In the genomic region with DNA sequence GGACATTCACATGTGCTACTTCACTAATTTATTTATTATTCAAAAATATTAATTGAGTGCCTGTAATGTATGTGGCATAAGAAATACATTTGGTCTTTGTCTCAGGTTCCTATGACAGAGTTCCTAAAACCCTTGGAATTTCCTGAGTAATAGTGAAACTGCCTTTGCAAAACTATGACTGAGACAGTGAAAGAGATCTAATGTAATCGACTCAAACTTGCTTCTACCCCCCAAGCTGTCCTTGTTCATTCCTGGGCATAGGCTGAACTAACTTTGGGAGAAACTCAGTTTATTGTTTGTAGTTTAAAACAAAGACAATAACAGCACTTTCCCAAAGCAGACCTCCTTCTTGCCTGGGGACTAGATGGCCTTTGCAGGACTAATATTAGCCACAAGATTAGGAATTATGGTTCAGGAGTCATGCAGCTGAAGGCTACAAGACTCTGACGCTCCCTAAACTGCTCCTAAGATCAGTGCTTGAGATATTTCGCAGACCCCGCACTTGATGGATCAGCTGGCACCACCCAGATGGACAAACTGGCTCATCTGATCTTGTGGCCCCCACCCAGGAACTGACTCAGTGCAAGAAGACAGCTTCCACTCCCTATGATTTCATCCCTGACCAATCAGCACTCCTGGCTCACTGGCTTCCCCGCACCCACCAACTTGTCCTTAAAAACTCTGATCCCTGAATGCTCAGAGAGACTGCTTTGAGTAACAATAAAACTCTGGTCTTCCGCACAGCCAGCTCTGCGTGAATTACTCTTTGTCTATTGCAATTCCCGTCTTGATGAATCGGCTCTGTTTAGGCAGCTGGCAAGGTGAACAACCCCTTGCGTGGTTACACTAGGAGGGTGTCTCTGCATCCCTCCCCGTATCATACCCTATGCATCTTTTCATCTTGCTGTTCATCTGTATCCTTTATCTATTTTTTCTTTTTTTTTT, we compare ENCODE assay signal across 13 cellular contexts. TPM values are rescaled to one million over a fixed set of nuclear protein-coding genes. Genes with fewer than 3 reads are reported as not detected.
A peak's percentile ranks its signal among the peaks of the same experiment; 100 is the strongest.
DNase-seq lines count a peak whose midpoint lies in the region; ATAC-seq and TF ChIP-seq lines count a peak whose summit lies in the region.
"Had no signal": no experiment of that assay in that cellular context is flagged by ENCODE, and none has a peak within 500 bp of the region (broad histone marks: within the 10 kb centered on the region; RNA-seq: fewer than 3 reads in every experiment).

No MANE protein-coding gene starts in this region.

- H3K18ac ChIP-seq in IMR-90 (ENCODE audit: low read depth, low read length) = peak overlapping the region; percentile 96

- no peaks in the 10 kb centered on the region for H3K27me3 ChIP-seq in IMR-90 (ENCODE audit: control insufficient read depth, insufficient read depth, low read length)
- H3K27me3 ChIP-seq in mammary epithelial cell (ENCODE audit: insufficient read depth, low read length) = no peaks in the 10 kb centered on the region
- no peaks in the 10 kb centered on the region for H3K27me3 ChIP-seq in right cardiac atrium (ENCODE audit: control insufficient read depth, insufficient read depth)
- H3K27me3 ChIP-seq in stomach = peaks cover 0 to 6% (median 0%) of the 10 kb centered on the region in 3 donors
- H3K27me3 ChIP-seq: cardiac muscle cell had no signal

- TF ChIP-seq POLR2A in IMR-90 (IDR thresholded peaks at IDR 0.05; ENCODE audit: low read depth, low read length) = no peak
- TF ChIP-seq POLR2A in stomach (IDR thresholded peaks at IDR 0.05) = no peak

- peak overlapping the region; percentile 94 for H3K14ac ChIP-seq in IMR-90 (replicated peaks; ENCODE audit: low read depth, low read length)

- no peak overlapping the region for H3K4me3 ChIP-seq in IMR-90 (ENCODE audit: insufficient read depth, low read depth, low read length)
- H3K4me3 ChIP-seq in mammary epithelial cell (replicated peaks in 1 of 3; ENCODE audit: insufficient read depth in 1 of 3, low read depth in 2 of 3, low read length in 3 of 3) = no peak overlapping the region
- H3K4me3 ChIP-seq in right cardiac atrium (ENCODE audit: low read length) = no peak overlapping the region
- no peak overlapping the region for H3K4me3 ChIP-seq in stomach
- H3K4me3 ChIP-seq: cardiac muscle cell had no signal

- H3K27ac ChIP-seq in IMR-90 (ENCODE audit: insufficient read depth, low read length) = peak overlapping the region; percentile 90
- peak overlapping the region; percentile 19 for H3K27ac ChIP-seq in mammary epithelial cell (ENCODE audit: insufficient read depth, low read depth, low read length)
- no peak overlapping the region for H3K27ac ChIP-seq in right cardiac atrium (ENCODE audit: low read length)
- peak overlapping the region in 4 of 5 donors; percentile 10 to 37 (median 28) for H3K27ac ChIP-seq in stomach
- H3K27ac ChIP-seq: cardiac muscle cell had no signal

- DNase-seq in IMR-90 (peak; percentile 61), mammary epithelial cell (peak; percentile 82), right cardiac atrium (peak; percentile 59 to 65 (median 62)), stomach (no peak), NCI-H1105 (lab: John Stamatoyannopoulos, UW) (no peak), GDM1 (lab: John Stamatoyannopoulos, UW) (no peak)
- DNase-seq: activated CD8-positive, alpha-beta memory T cell treated with anti-CD3 and anti-CD28 coated beads, Interleukin-2, amount 10 ng/mL, durations not matched to agents 7 days and 5 days; DMS79 treated with DMSO at 0.1 percent for 48 hours; immature natural killer cell had no signal

- peak overlapping the region; percentile 89; the same call in 1 of the 2 replicates for H3K23ac ChIP-seq in IMR-90 (ENCODE audit: low read depth, low read length)

- H3K9ac ChIP-seq in IMR-90 (ENCODE audit: low read depth, low read length) (peak overlapping the region; percentile 32; the same call in 1 of the 2 replicates), mammary epithelial cell (ENCODE audit: insufficient read depth, low read length) (no peak overlapping the region)

- H3K79me2 ChIP-seq in mammary epithelial cell (ENCODE audit: insufficient read depth, low read length) = no peaks in the 10 kb centered on the region

- H3K79me1 ChIP-seq in IMR-90 (ENCODE audit: low read depth in 1 of 2, low read length in 2 of 2) = no peaks in the 10 kb centered on the region

- peak overlapping the region; percentile 83; the same call in 1 of the 2 replicates for H2BK20ac ChIP-seq in IMR-90 (ENCODE audit: low read depth, low read length)

- H3K9me1 ChIP-seq in IMR-90 (ENCODE audit: insufficient read depth, low read length) = peaks cover 3% of the 10 kb centered on the region

- WGBS in IMR-90 (ENCODE audit: extremely low coverage in 2 of 2, insufficient read length in 1 of 2), 2 experiments = 60% methylated on average over 4 of the region's 11 CpGs; no CpG with 5 or more reads in 1 of the 2 experiments
- WGBS in mammary epithelial cell (ENCODE audit: low coverage, missing lambda C conversion rate) = 82% methylated on average over 9 of the region's 11 CpGs
- WGBS in right cardiac atrium = 48% methylated on average over 11 of the region's 11 CpGs
- 55 to 69% (median 62%) methylated on average over 11 of the region's 11 CpGs for WGBS in stomach, 5 donors

- H2AK9ac ChIP-seq in IMR-90 (replicated peaks; ENCODE audit: low read depth, low read length, poor library complexity) = peak overlapping the region; percentile 70

- CTCF ChIA-PET in IMR-90 (lab: Yijun Ruan, JAX) = interaction anchor here (0.6 to 0.7 kb wide), 3 partner anchors 104 to 646 kb away, joined by 3 to 4 read pairs (median 3); no protein-coding TSS in a partner anchor
- CTCF ChIA-PET in mammary epithelial cell (lab: Charles Lee; ENCODE audit: low non-redundant PET) = no interaction called here

- peak overlapping the region; percentile 84 for H2AK5ac ChIP-seq in IMR-90 (ENCODE audit: low read depth, low read length)

- TF ChIP-seq EP300 in stomach (IDR thresholded peaks at IDR 0.05) = no peak

- H2AFZ ChIP-seq in IMR-90 (replicated peaks; ENCODE audit: low read length, poor library complexity) (peak overlapping the region; percentile 85), mammary epithelial cell (ENCODE audit: low read depth, low read length) (peak overlapping the region; percentile 67)

- peak; percentile 92 for ATAC-seq in IMR-90 (ENCODE audit: low read depth)
- ATAC-seq in right cardiac atrium = peak in 1 of 2 donors; percentile 31
- no peak for ATAC-seq in HG02970 (IDR thresholded peaks at IDR 0.05; ENCODE audit: low FRiP score, unreplicated experiment)
- no peak for ATAC-seq in GM21447 (IDR thresholded peaks at IDR 0.05; ENCODE audit: unreplicated experiment)
- ATAC-seq: activated CD8-positive, alpha-beta memory T cell treated with anti-CD3 and anti-CD28 coated beads, Interleukin-2, amount 10 ng/mL, durations not matched to agents 7 days and 5 days; stimulated activated effector memory CD8-positive, alpha-beta T cell treated with anti-CD3 and anti-CD28 coated beads, Interleukin-12 subunit alpha, Interleukin-12 subunit beta, amount 100 ng/mL, for 72 hours had no signal

- in situ Hi-C loops in IMR-90 (cut with MboI; ENCODE audit: low sequenced_read_pairs) = no loop called here
- in situ Hi-C loops in mammary epithelial cell (cut with MboI; ENCODE audit: low sequenced_read_pairs in 2 of 2) = no loop called here

- intact Hi-C loops in IMR-90 (cut with micrococcal nuclease) (no loop called here), mammary epithelial cell (cut with micrococcal nuclease) (no loop called here), right cardiac atrium (cut with DNase I) (no loop called here), stomach (cut with DNase I; ENCODE audit: low total_unique reads) (no loop called here)

- H4K20me1 ChIP-seq in IMR-90 (ENCODE audit: insufficient read depth, low read length) (no peaks in the 10 kb centered on the region), mammary epithelial cell (ENCODE audit: insufficient read depth, low read length) (no peaks in the 10 kb centered on the region)

- H2BK120ac ChIP-seq in IMR-90 (ENCODE audit: low read depth, low read length) = peak overlapping the region; percentile 92

- dilution Hi-C loops in IMR-90 (cut with HindIII; ENCODE audit: low sequenced_read_pairs, unreplicated experiment) (no loop called here), mammary epithelial cell (cut with HindIII; ENCODE audit: low sequenced_read_pairs) (no loop called here)

- H2BK5ac ChIP-seq in IMR-90 (ENCODE audit: low read depth, low read length, poor library complexity, severe bottlenecking) = peak overlapping the region; percentile 81

- H3K4me2 ChIP-seq in IMR-90 (ENCODE audit: low read depth, low read length) (peak overlapping the region; percentile 84), mammary epithelial cell (ENCODE audit: insufficient read depth, low read depth, low read length) (no peak overlapping the region)

- H4K91ac ChIP-seq in IMR-90 (ENCODE audit: insufficient read depth, low read depth, low read length) = peak overlapping the region; percentile 93

- peak overlapping the region; percentile 89; the same call in 2 of the 3 replicates for H2BK15ac ChIP-seq in IMR-90 (ENCODE audit: low read depth, low read length)

- peak overlapping the region; percentile 17; the same call in 1 of the 2 replicates for H3K56ac ChIP-seq in IMR-90 (ENCODE audit: extremely low read depth, insufficient read depth, low read length)

- peak overlapping the region; percentile 90 for H4K5ac ChIP-seq in IMR-90 (ENCODE audit: low read depth, low read length)

- H3K9me3 ChIP-seq in IMR-90 (ENCODE audit: control insufficient read depth, insufficient read depth, low read length) (no peaks in the 10 kb centered on the region), mammary epithelial cell (replicated peaks; ENCODE audit: insufficient read depth, low read length) (no peaks in the 10 kb centered on the region), right cardiac atrium (ENCODE audit: control insufficient read depth, low read length) (no peaks in the 10 kb centered on the region), stomach (no peaks in the 10 kb centered on the region)

- POLR2A ChIA-PET in IMR-90 (lab: Charles Lee; ENCODE audit: unreplicated experiment) = no interaction called here

- peak overlapping the region; percentile 53 to 96; a peak in 3 of 4 replicates for H4K8ac ChIP-seq in IMR-90 (ENCODE audit: low read depth in 2 of 2, low read length in 2 of 2)

- TF ChIP-seq CTCF in IMR-90 (conservative IDR thresholded peaks at IDR 0.05; ENCODE audit: low read depth, low read length) (no peak), mammary epithelial cell (conservative IDR thresholded peaks at IDR 0.05 in 1 of 2, IDR thresholded peaks at IDR 0.05 in 1 of 2; ENCODE audit: extremely low read depth in 1 of 2, insufficient read depth in 1 of 2, low read depth in 1 of 2, low read length in 2 of 2) (no peak), stomach (IDR thresholded peaks at IDR 0.05) (no peak)

- no TSS peak for BruUV-seq in IMR-90 (replicated peaks; lab: Mats Ljungman, UMichigan)
- TSS peak; percentile 97 for BruUV-seq in mammary epithelial cell (replicated peaks; lab: Mats Ljungman, UMichigan)

- peak overlapping the region; percentile 93 for H3K4ac ChIP-seq in IMR-90 (ENCODE audit: low read depth, low read length)

- H3K36me3 ChIP-seq in IMR-90 (ENCODE audit: control insufficient read depth, insufficient read depth, low read length) (no peaks in the 10 kb centered on the region), mammary epithelial cell (ENCODE audit: insufficient read depth, low read length) (no peaks in the 10 kb centered on the region), stomach (no peaks in the 10 kb centered on the region)
- H3K36me3 ChIP-seq: cardiac muscle cell had no signal

- TF ChIP-seq RAD21 in IMR-90 (IDR thresholded peaks at IDR 0.05; ENCODE audit: low read length) = no peak

- H3K4me1 ChIP-seq in IMR-90 (ENCODE audit: control insufficient read depth, insufficient read depth, low read length) (peaks cover 8% of the 10 kb centered on the region), mammary epithelial cell (ENCODE audit: insufficient read depth, low read length) (peaks cover 9% of the 10 kb centered on the region), right cardiac atrium (ENCODE audit: control insufficient read depth, insufficient read depth, low read length) (no peaks in the 10 kb centered on the region), stomach (no peaks in the 10 kb centered on the region)

RNA-seq across cellular contexts. Expression of gene NRBF2, which starts 27.0 kb away (rescaled TPM):
- total RNA-seq in IMR-90 (2012; rRNA removed) (19.9 and 26.9 TPM in 2 replicates), mammary epithelial cell (10 to 100 TPM; 32.5 to 45.8 TPM), right cardiac atrium (10 to 100 TPM in 3 of 4 donors, 1 to 10 TPM in 1; 8.3 to 13.4 (median 10.5) TPM), stomach (10 to 100 TPM in 4 of 5 donors, not detected in 1; 12.5 to 23.1 (median 16.1) TPM)
- polyA plus RNA-seq in IMR-90 (2012; rRNA removed) (18.1 and 20.6 TPM in 2 replicates), mammary epithelial cell (17.6 TPM), right cardiac atrium (7.5 TPM), stomach (10 to 100 TPM in 2 of 3 donors, 1 to 10 TPM in 1; 6.8 to 16.3 (median 14.2) TPM)
- 4.8 and 6.7 TPM in 2 replicates for polyA plus RNA-seq in IMR-90 (2012; cell fraction: cytosol; rRNA removed)
- polyA plus RNA-seq in IMR-90 (2012; cell fraction: nucleus; rRNA removed; ENCODE audit: low replicate concordance) = 1.7 and 7.1 TPM in 2 replicates
- polyA minus RNA-seq in mammary epithelial cell = 14.7 TPM

Comparison
In these comparisons a context has a peak if more than half of its experiments do, and no peak if none do; other contexts are left out.
1. DNase-seq: peak in IMR-90 (single experiment), mammary epithelial cell (single experiment) and right cardiac atrium (3 of 3); none in stomach (single experiment), NCI-H1105 (single experiment) and GDM1 (single experiment).